In the genomic region with DNA sequence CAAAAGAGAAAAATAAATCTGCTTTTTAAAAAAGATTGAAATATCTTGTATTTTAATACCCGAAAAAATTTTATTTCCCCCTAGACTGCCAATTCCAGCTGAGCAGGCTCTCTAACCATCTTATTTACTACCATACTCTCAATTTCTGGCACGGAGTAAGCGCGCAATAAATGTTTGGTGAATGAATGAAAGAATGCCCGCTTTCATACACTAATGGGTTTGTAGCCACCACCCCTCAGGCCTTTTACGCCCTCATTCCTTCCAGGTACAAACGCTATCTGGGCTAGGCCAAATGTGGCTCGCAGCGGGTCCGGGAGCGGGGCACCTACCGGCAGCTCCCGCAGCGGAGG, we compare ENCODE assay signal across 8 cellular contexts. TPM values are rescaled to one million over a fixed set of nuclear protein-coding genes. Genes with fewer than 3 reads are reported as not detected.
DNase-seq lines count a peak whose midpoint lies in the region; ATAC-seq, FAIRE-seq and TF ChIP-seq lines count a peak whose summit lies in the region.

No MANE protein-coding gene starts in this region.

- no peaks in the 10 kb centered on the region for H3K9me3 Mint-ChIP-seq in activated CD8-positive, alpha-beta T cell treated with anti-CD3 and anti-CD28 coated beads for 36 hours

- H3K4me3 Mint-ChIP-seq in activated CD8-positive, alpha-beta T cell treated with anti-CD3 and anti-CD28 coated beads for 36 hours = peak overlapping the region; percentile 64

- POLR2A ChIA-PET in activated CD8-positive, alpha-beta T cell treated with anti-CD3 and anti-CD28 coated beads for 36 hours (lab: Charles Lee) = interaction anchor here (0.6 to 2.2 kb wide), 5 partner anchors 9 to 555 kb away, joined by 3 to 8 read pairs (median 4); a partner anchor contains a TSS
- POLR2A ChIA-PET in HEK293T (lab: Yijun Ruan, JAX) = interaction anchor here (0.7 to 3.4 kb wide), 10 partner anchors 9 to 32 kb away, joined by 3 to 19 read pairs (median 4); a partner anchor contains a TSS

- intact Hi-C loops in heart right ventricle (cut with DNase I) = loop anchor here in 1 of 10 donors (5.0 kb wide), 1 partner anchor 71 kb away; no protein-coding TSS in a partner anchor
- intact Hi-C loops in cardiac septum (cut with DNase I) = no loop called here
- intact Hi-C loops in activated CD8-positive, alpha-beta T cell treated with anti-CD3 and anti-CD28 coated beads for 36 hours (cut with micrococcal nuclease) = no loop called here
- intact Hi-C loops in kidney (cut with DNase I) = no loop called here

- peaks cover 7 to 26% (median 18%) of the 10 kb centered on the region in 9 donors for H3K4me1 ChIP-seq in heart right ventricle
- peaks cover 3 to 4% of the 10 kb centered on the region in 2 donors for H3K4me1 ChIP-seq in kidney (ENCODE audit: control insufficient read depth in 1 of 2, insufficient read depth in 1 of 2, low read depth in 1 of 2, low read length in 2 of 2)
- H3K4me1 ChIP-seq in suprapubic skin = peaks cover 27% of the 10 kb centered on the region

- peak overlapping the region in 8 of 10 donors; percentile 43 to 94 (median 90) for H3K27ac ChIP-seq in heart right ventricle
- H3K27ac ChIP-seq in kidney (ENCODE audit: low read depth in 2 of 2, low read length in 2 of 2) = no peak overlapping the region
- peak overlapping the region; percentile 73 for H3K27ac ChIP-seq in suprapubic skin

- H3K36me3 ChIP-seq in heart right ventricle (peaks cover 0 to 24% (median 0%) of the 10 kb centered on the region in 9 donors), kidney (ENCODE audit: control insufficient read depth in 1 of 2, insufficient read depth in 2 of 2, low read length in 2 of 2) (peaks cover 0 to 2% of the 10 kb centered on the region in 2 donors), suprapubic skin (peaks cover 16% of the 10 kb centered on the region)

- 5 to 10% methylated on average over 11 to 14 of the region's 14 CpGs for WGBS in heart right ventricle, 2 donors
- 3% methylated on average over 6 of the region's 14 CpGs for WGBS in suprapubic skin

- H3K9me3 ChIP-seq in heart right ventricle (no peaks in the 10 kb centered on the region), kidney (ENCODE audit: control insufficient read depth in 1 of 2, low read length in 2 of 2) (no peaks in the 10 kb centered on the region), suprapubic skin (no peaks in the 10 kb centered on the region)

- CTCF ChIA-PET in activated CD8-positive, alpha-beta T cell treated with anti-CD3 and anti-CD28 coated beads for 36 hours (lab: Charles Lee) = interaction anchor here (0.8 to 3.7 kb wide), 3 partner anchors 10 to 239 kb away, joined by 3 to 15 read pairs (median 4); a partner anchor contains a TSS
- CTCF ChIA-PET in HEK293T (lab: Yijun Ruan, JAX) = interaction anchor here (1.1 to 1.4 kb wide), 2 partner anchors 16 to 32 kb away, joined by 3 to 8 read pairs; no protein-coding TSS in a partner anchor

- no peak for TF ChIP-seq CTCF in heart right ventricle (IDR thresholded peaks at IDR 0.05)
- no peak for TF ChIP-seq CTCF in activated CD8-positive, alpha-beta T cell treated with anti-CD3 and anti-CD28 coated beads for 36 hours (IDR thresholded peaks at IDR 0.05)
- TF ChIP-seq CTCF in kidney (IDR thresholded peaks at IDR 0.05; ENCODE audit: borderline replicate concordance, extremely low read depth, insufficient read depth) = no peak
- no peak for TF ChIP-seq CTCF in suprapubic skin (IDR thresholded peaks at IDR 0.05)
- no peak for TF ChIP-seq CTCF in GM20000 (IDR thresholded peaks at IDR 0.05; ENCODE audit: extremely low read depth, missing control alignments)

- no peaks in the 10 kb centered on the region for H3K27me3 Mint-ChIP-seq in activated CD8-positive, alpha-beta T cell treated with anti-CD3 and anti-CD28 coated beads for 36 hours

- H3K9ac ChIP-seq in kidney (ENCODE audit: low read length in 2 of 2) = peak overlapping the region; percentile 58 to 62

- DNase-seq in heart right ventricle = no peak
- DNase-seq in cardiac septum (ENCODE audit: low spot score) = no peak
- peak; percentile 29 for DNase-seq in activated CD8-positive, alpha-beta T cell treated with anti-CD3 and anti-CD28 coated beads for 36 hours
- no peak for DNase-seq in kidney
- no peak for DNase-seq in suprapubic skin (ENCODE audit: low spot score in 2 of 2)
- DNase-seq in stimulated activated CD4-positive, alpha-beta T cell treated with anti-CD3 and anti-CD28 coated beads, Interleukin-4, amount 100 ng/mL, for 1 hour = no peak
- DNase-seq in GM20000 (ENCODE audit: low spot score) = no peak
- no peak for DNase-seq in HEK293T (ENCODE audit: extremely low spot score)

- H3K4me1 Mint-ChIP-seq in activated CD8-positive, alpha-beta T cell treated with anti-CD3 and anti-CD28 coated beads for 36 hours (ENCODE audit: low read depth) = peaks cover 14% of the 10 kb centered on the region

- no peak for ATAC-seq in heart right ventricle
- no peak for ATAC-seq in activated CD8-positive, alpha-beta T cell treated with anti-CD3 and anti-CD28 coated beads for 36 hours

- FAIRE-seq in kidney (lab: Jason Lieb, UNC) = no peak

- TF ChIP-seq EP300 in suprapubic skin (IDR thresholded peaks at IDR 0.05) = no peak

- no peak overlapping the region for H3K27ac Mint-ChIP-seq in activated CD8-positive, alpha-beta T cell treated with anti-CD3 and anti-CD28 coated beads for 36 hours

- no peaks in the 10 kb centered on the region for H3K27me3 ChIP-seq in heart right ventricle
- no peaks in the 10 kb centered on the region for H3K27me3 ChIP-seq in suprapubic skin

- TF ChIP-seq POLR2A in suprapubic skin (IDR thresholded peaks at IDR 0.05) = no peak

- H3K4me3 ChIP-seq in heart right ventricle = peak overlapping the region; percentile 28 to 99 (median 86)
- H3K4me3 ChIP-seq in kidney (ENCODE audit: low read length in 2 of 2) = peak overlapping the region; percentile 47 to 60
- peak overlapping the region; percentile 91 for H3K4me3 ChIP-seq in suprapubic skin

- H3K36me3 Mint-ChIP-seq in activated CD8-positive, alpha-beta T cell treated with anti-CD3 and anti-CD28 coated beads for 36 hours (ENCODE audit: low read depth) = peaks cover 3% of the 10 kb centered on the region

TF ChIP-seq in HEK293T, 16 proteins besides CTCF, POLR2A, EP300 and RAD21:
- TF ChIP-seq CTBP1 (IDR thresholded peaks at IDR 0.05; ENCODE audit: borderline replicate concordance) (no peak), NFRKB (IDR thresholded peaks at IDR 0.05) (no peak), BHLHE40 (IDR thresholded peaks at IDR 0.05; ENCODE audit: borderline replicate concordance) (no peak), SUZ12 (IDR thresholded peaks at IDR 0.05) (no peak), LEF1 (IDR thresholded peaks at IDR 0.05; ENCODE audit: borderline replicate concordance) (no peak), SP1 (IDR thresholded peaks at IDR 0.05) (no peak), L3MBTL2 (conservative IDR thresholded peaks at IDR 0.05) (no peak), FOXK2 (IDR thresholded peaks at IDR 0.05) (no peak), TARDBP (IDR thresholded peaks at IDR 0.05) (no peak), ZNF384 (IDR thresholded peaks at IDR 0.05) (no peak), ELF4 (IDR thresholded peaks at IDR 0.05) (no peak), FOXM1 (IDR thresholded peaks at IDR 0.05; ENCODE audit: borderline replicate concordance) (no peak), FOXA1 (IDR thresholded peaks at IDR 0.05) (no peak), ARNT (IDR thresholded peaks at IDR 0.05) (no peak)
- TF ChIP-seq, protein P1, sequence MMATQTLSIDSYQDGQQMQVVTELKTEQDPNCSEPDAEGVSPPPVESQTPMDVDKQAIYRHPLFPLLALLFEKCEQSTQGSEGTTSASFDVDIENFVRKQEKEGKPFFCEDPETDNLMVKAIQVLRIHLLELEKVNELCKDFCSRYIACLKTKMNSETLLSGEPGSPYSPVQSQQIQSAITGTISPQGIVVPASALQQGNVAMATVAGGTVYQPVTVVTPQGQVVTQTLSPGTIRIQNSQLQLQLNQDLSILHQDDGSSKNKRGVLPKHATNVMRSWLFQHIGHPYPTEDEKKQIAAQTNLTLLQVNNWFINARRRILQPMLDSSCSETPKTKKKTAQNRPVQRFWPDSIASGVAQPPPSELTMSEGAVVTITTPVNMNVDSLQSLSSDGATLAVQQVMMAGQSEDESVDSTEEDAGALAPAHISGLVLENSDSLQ (IDR thresholded peaks at IDR 0.05) = no peak

RNA-seq across cellular contexts. Expression of a gene that starts 0.6 kb away (rescaled TPM):
- total RNA-seq in heart right ventricle (10 to 100 TPM in 6 of 10 donors, 1 to 10 TPM in 4; 6.4 to 18.6 (median 10.4) TPM), cardiac septum (9.5 TPM), kidney (45.4 TPM), suprapubic skin (100 to 1,000 TPM in 1 of 4 donors, 10 to 100 TPM in 3; 53.5 to 134 (median 57.6) TPM)
- polyA plus RNA-seq in heart right ventricle (10 to 100 TPM in 1 of 2 donors, 1 to 10 TPM in 1; 5.6 to 20.7 TPM), kidney (ENCODE audit: insufficient read depth, low read depth, low replicate concordance) (9.2 TPM)
- 1 to 10 TPM; 6.2 to 6.8 TPM for total RNA-seq in activated CD8-positive, alpha-beta T cell treated with anti-CD3 and anti-CD28 coated beads for 36 hours

RNA-seq across cellular contexts. Expression of a gene that starts 10.4 kb away (rescaled TPM):
- total RNA-seq in heart right ventricle = 100 to 1,000 TPM; 160 to 221 (median 176) TPM
- polyA plus RNA-seq in heart right ventricle = 100 to 1,000 TPM; 151 to 386 TPM
- total RNA-seq in cardiac septum = 147 TPM
- 100 to 1,000 TPM; 131 to 139 TPM for total RNA-seq in activated CD8-positive, alpha-beta T cell treated with anti-CD3 and anti-CD28 coated beads for 36 hours
- 103 TPM for total RNA-seq in kidney
- polyA plus RNA-seq in kidney (ENCODE audit: insufficient read depth, low read depth, low replicate concordance) = 317 TPM
- 100 to 1,000 TPM in 3 of 4 donors, 10 to 100 TPM in 1; 68.6 to 250 (median 189) TPM for total RNA-seq in suprapubic skin

RNA-seq across cellular contexts. Expression of a gene that starts 17.6 kb away (rescaled TPM):
- under 1 TPM in 1 of 10 donors, not detected in 9; 0.25 TPM for total RNA-seq in heart right ventricle
- not detected for polyA plus RNA-seq in heart right ventricle
- not detected for total RNA-seq in cardiac septum
- not detected for total RNA-seq in activated CD8-positive, alpha-beta T cell treated with anti-CD3 and anti-CD28 coated beads for 36 hours
- 0.35 TPM for total RNA-seq in kidney
- 12.5 TPM for polyA plus RNA-seq in kidney (ENCODE audit: insufficient read depth, low read depth, low replicate concordance)
- under 1 TPM in 1 of 4 donors, not detected in 3; 0.80 TPM for total RNA-seq in suprapubic skin

RNA-seq across cellular contexts. Expression of a gene that starts 20.2 kb away (rescaled TPM):
- total RNA-seq in heart right ventricle = 1 to 10 TPM in 1 of 10 donors, under 1 TPM in 7, not detected in 2; 0.38 to 2.1 (median 0.59) TPM
- 1 to 10 TPM; 1.2 to 1.8 TPM for polyA plus RNA-seq in heart right ventricle
- total RNA-seq in cardiac septum = 0.97 TPM
- total RNA-seq in activated CD8-positive, alpha-beta T cell treated with anti-CD3 and anti-CD28 coated beads for 36 hours = not detected
- 3.0 TPM for total RNA-seq in kidney
- polyA plus RNA-seq in kidney (ENCODE audit: insufficient read depth, low read depth, low replicate concordance) = 2.5 TPM
- total RNA-seq in suprapubic skin = 1 to 10 TPM in 2 of 4 donors, not detected in 2; 1.4 to 1.5 TPM

Comparison
In these comparisons a context has a peak if more than half of its experiments do, and no peak if none do; other contexts are left out.
1. H3K27ac ChIP-seq: peak in heart right ventricle (8 of 10) and suprapubic skin (single experiment); none in kidney (0 of 2).
2. Peak in every context shown above with its lines, with median percentiles within 50 percentile points of each other: H3K4me3 ChIP-seq.